In the genomic region with DNA sequence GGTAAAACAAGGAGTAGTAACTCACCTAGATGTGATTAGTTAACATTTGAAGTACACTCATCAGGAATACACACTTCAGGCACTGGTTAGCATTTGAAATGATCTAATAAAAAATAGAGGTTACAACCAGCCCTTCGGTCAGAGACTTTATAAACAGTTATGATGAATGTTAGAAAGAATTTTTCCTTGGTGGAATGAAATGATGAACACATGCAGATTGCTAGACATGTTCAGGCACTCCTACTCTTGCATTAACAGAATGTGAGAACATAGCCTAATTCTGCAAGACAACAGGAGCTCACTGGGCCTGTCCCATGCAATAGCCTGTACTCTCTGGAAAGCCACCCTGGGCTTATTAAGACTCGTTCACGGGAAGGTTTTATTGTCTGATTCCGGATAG, we compare ENCODE assay signal across 29 cellular contexts. TPM values are rescaled to one million over a fixed set of nuclear protein-coding genes. Genes with fewer than 3 reads are reported as not detected.
"Had no signal": no experiment of that assay in that cellular context is flagged by ENCODE, and none has a peak within 500 bp of the region (broad histone marks: within the 10 kb centered on the region; RNA-seq: fewer than 3 reads in every experiment).

No MANE protein-coding gene starts in this region.

- H3K4me3 Mint-ChIP-seq: activated CD4-positive, alpha-beta T cell treated with anti-CD3 and anti-CD28 coated beads for 36 hours; activated CD8-positive, alpha-beta memory T cell treated with anti-CD3 and anti-CD28 coated beads, Interleukin-2, amount 10 ng/mL, durations not matched to agents 7 days and 5 days; activated CD8-positive, alpha-beta T cell treated with anti-CD3 and anti-CD28 coated beads, Interleukin-2, amount 10 ng/mL, durations not matched to agents 7 days and 5 days; activated T-cell treated with anti-CD3 and anti-CD28 coated beads, Interleukin-2, amount 50 U/mL, for 72 hours; memory B cell; naive thymus-derived CD4-positive, alpha-beta T cell had no signal

- H3K27ac ChIP-seq: colonic mucosa, heart right ventricle, pancreas, prostate gland, tibial nerve had no signal

- H3K4me3 ChIP-seq: colonic mucosa, heart right ventricle, pancreas, prostate gland, suprapubic skin, tibial nerve had no signal

- H3K36me3 ChIP-seq: colonic mucosa, heart right ventricle, pancreas, prostate gland, suprapubic skin, tibial nerve had no signal

- ATAC-seq: activated CD4-positive, alpha-beta T cell treated with anti-CD3 and anti-CD28 coated beads for 36 hours; activated CD8-positive, alpha-beta memory T cell treated with anti-CD3 and anti-CD28 coated beads, Interleukin-2, amount 10 ng/mL, durations not matched to agents 7 days and 5 days; activated CD8-positive, alpha-beta T cell treated with anti-CD3 and anti-CD28 coated beads, Interleukin-2, amount 10 ng/mL, durations not matched to agents 7 days and 5 days; activated naive CD4-positive, alpha-beta T cell treated with anti-CD3 and anti-CD28 coated beads, Interleukin-2, amount 50 U/mL, for 72 hours; activated T-cell treated with anti-CD3 and anti-CD28 coated beads, Interleukin-2, amount 50 U/mL, for 72 hours; heart right ventricle; naive thymus-derived CD4-positive, alpha-beta T cell; pancreas; sciatic nerve had no signal

- DNase-seq: activated CD4-positive, alpha-beta T cell treated with anti-CD3 and anti-CD28 coated beads for 36 hours; activated CD4-positive, CD25-positive, alpha-beta regulatory T cell; activated CD8-positive, alpha-beta memory T cell treated with anti-CD3 and anti-CD28 coated beads, Interleukin-2, amount 10 ng/mL, durations not matched to agents 7 days and 5 days; activated CD8-positive, alpha-beta T cell treated with anti-CD3 and anti-CD28 coated beads, Interleukin-2, amount 10 ng/mL, durations not matched to agents 7 days and 5 days; activated naive CD4-positive, alpha-beta T cell; activated T-cell treated with anti-CD3 and anti-CD28 coated beads, Interleukin-2, amount 50 U/mL, for 72 hours; colonic mucosa; effector CD8-positive, alpha-beta T cell; erythroblast; foreskin melanocyte; heart right ventricle; midbrain; naive thymus-derived CD4-positive, alpha-beta T cell; pancreas; retina; small intestine; stimulated activated naive CD4-positive, alpha-beta T cell had no signal

- H3K4me1 ChIP-seq: colonic mucosa, heart right ventricle, pancreas, prostate gland, tibial nerve had no signal

- H3K27me3 ChIP-seq: colonic mucosa, heart right ventricle, pancreas, suprapubic skin, tibial nerve had no signal

- H3K9me3 ChIP-seq: colonic mucosa, prostate gland had no signal

- H3K27ac Mint-ChIP-seq: activated CD4-positive, alpha-beta T cell treated with anti-CD3 and anti-CD28 coated beads for 36 hours; activated CD8-positive, alpha-beta memory T cell treated with anti-CD3 and anti-CD28 coated beads, Interleukin-2, amount 10 ng/mL, durations not matched to agents 7 days and 5 days; activated CD8-positive, alpha-beta T cell treated with anti-CD3 and anti-CD28 coated beads, Interleukin-2, amount 10 ng/mL, durations not matched to agents 7 days and 5 days; activated naive CD4-positive, alpha-beta T cell treated with anti-CD3 and anti-CD28 coated beads, Interleukin-2, amount 50 U/mL, for 72 hours; activated T-cell treated with anti-CD3 and anti-CD28 coated beads, Interleukin-2, amount 50 U/mL, for 72 hours; memory B cell; naive thymus-derived CD4-positive, alpha-beta T cell had no signal

- H3K4me1 Mint-ChIP-seq: activated CD4-positive, alpha-beta T cell treated with anti-CD3 and anti-CD28 coated beads for 36 hours; activated CD8-positive, alpha-beta memory T cell treated with anti-CD3 and anti-CD28 coated beads, Interleukin-2, amount 10 ng/mL, durations not matched to agents 7 days and 5 days had no signal

RNA-seq across cellular contexts. Expression of a gene that starts 47.3 kb away (rescaled TPM):
- total RNA-seq: activated CD4-positive, alpha-beta T cell treated with anti-CD3 and anti-CD28 coated beads for 36 hours; activated CD8-positive, alpha-beta memory T cell treated with anti-CD3 and anti-CD28 coated beads, Interleukin-2, amount 10 ng/mL, durations not matched to agents 7 days and 5 days; activated CD8-positive, alpha-beta T cell treated with anti-CD3 and anti-CD28 coated beads, Interleukin-2, amount 10 ng/mL, durations not matched to agents 7 days and 5 days; activated naive CD4-positive, alpha-beta T cell treated with anti-CD3 and anti-CD28 coated beads, Interleukin-2, amount 50 U/mL, for 72 hours; activated T-cell treated with anti-CD3 and anti-CD28 coated beads, Interleukin-2, amount 50 U/mL, for 72 hours; colonic mucosa; dermis microvascular lymphatic vessel endothelial cell; glomerular endothelial cell; heart right ventricle; kidney epithelial cell; lower leg skin; naive thymus-derived CD4-positive, alpha-beta T cell; pancreas; prostate gland; sciatic nerve; suprapubic skin; tibial nerve; urinary bladder had no signal
- polyA plus RNA-seq: heart right ventricle; naive thymus-derived CD4-positive, alpha-beta T cell; neural cell; pancreas; urinary bladder had no signal
